In the genomic region with DNA sequence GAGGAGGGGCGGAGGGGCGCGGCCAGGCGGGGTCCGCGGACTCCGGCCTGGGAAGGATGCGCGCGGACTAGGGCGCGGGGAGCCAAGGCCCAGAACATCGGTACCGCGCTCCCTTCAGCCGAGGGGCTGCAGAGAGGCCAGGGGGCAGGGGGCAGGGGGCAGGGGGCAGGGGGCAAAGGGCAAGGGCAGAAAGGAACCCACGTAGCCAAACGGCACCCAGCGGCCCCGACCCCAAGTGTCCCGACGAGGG, we compare ENCODE assay signal across 8 cellular contexts. TPM values are rescaled to one million over a fixed set of nuclear protein-coding genes. Genes with fewer than 3 reads are reported as not detected.
DNase-seq lines count a peak whose midpoint lies in the region; ATAC-seq lines count a peak whose summit lies in the region.

No MANE protein-coding gene starts in this region.

- H3K27ac Mint-ChIP-seq in stimulated activated naive CD8-positive, alpha-beta T cell treated with anti-CD3 and anti-CD28 coated beads, Interleukin-15, Interleukin-2, amounts not matched to agents 100 ng/mL and 50 ng/mL, for 24 hours = no peak overlapping the region

- H3K9ac ChIP-seq in BLaER1 treated with 17β-estradiol and CSF1 and Interleukin-3, amounts not matched to agents 10 nM and 100 nM = peak overlapping the region; percentile 90 to 99 (median 94)
- peak overlapping the region; percentile 61 for H3K9ac ChIP-seq in iPS-18a (ENCODE audit: low read length)

- no peak for DNase-seq in DMS153 treated with DMSO at 0.1 percent for 48 hours (lab: John Stamatoyannopoulos, UW; ENCODE audit: unreplicated experiment)
- DNase-seq in NCI-H2196 (lab: John Stamatoyannopoulos, UW; ENCODE audit: unreplicated experiment) = no peak

- H3K4me3 ChIP-seq in BLaER1 treated with 17β-estradiol and CSF1 and Interleukin-3, amounts not matched to agents 10 nM and 100 nM = peak overlapping the region; percentile 62 to 87 (median 76)
- H3K4me3 ChIP-seq in iPS-18a (ENCODE audit: low read length) = peak overlapping the region; percentile 76

- H3K4me1 Mint-ChIP-seq in stimulated activated naive CD8-positive, alpha-beta T cell treated with anti-CD3 and anti-CD28 coated beads, Interleukin-15, Interleukin-2, amounts not matched to agents 100 ng/mL and 50 ng/mL, for 24 hours (ENCODE audit: low read depth) = peaks cover 21% of the 10 kb centered on the region

- H3K27ac ChIP-seq in BLaER1 treated with 17β-estradiol and CSF1 and Interleukin-3, amounts not matched to agents 10 nM and 100 nM = peak overlapping the region; percentile 91 to 99 (median 96)
- H3K27ac ChIP-seq in adipose tissue (ENCODE audit: low read depth, low read length) (peak overlapping the region; percentile 84), iPS-18a (ENCODE audit: low read length) (no peak overlapping the region)

- 0 to 1% (median 0%) methylated on average over 6 to 22 of the region's 22 CpGs for WGBS in adipose tissue, 3 donors

- peak overlapping the region; percentile 91 to 99 (median 98) for H3K4me2 ChIP-seq in BLaER1 treated with 17β-estradiol and CSF1 and Interleukin-3, amounts not matched to agents 10 nM and 100 nM

- H3K4me1 ChIP-seq in BLaER1 treated with 17β-estradiol and CSF1 and Interleukin-3, amounts not matched to agents 10 nM and 100 nM = peaks cover 41 to 54% (median 49%) of the 10 kb centered on the region in 10 experiments
- H3K4me1 ChIP-seq in iPS-18a (ENCODE audit: control insufficient read depth, low read depth, low read length) = peaks cover 15% of the 10 kb centered on the region

- H3K27me3 ChIP-seq in BLaER1 treated with 17β-estradiol and CSF1 and Interleukin-3, amounts not matched to agents 10 nM and 100 nM = no peaks in the 10 kb centered on the region
- H3K27me3 ChIP-seq in iPS-18a (ENCODE audit: control insufficient read depth, insufficient read depth, low read length) = peaks cover 34% of the 10 kb centered on the region

- ATAC-seq in GM19372 (IDR thresholded peaks at IDR 0.05; ENCODE audit: low read depth, unreplicated experiment) = peak; percentile 8
- peak; percentile 11 for ATAC-seq in HG03520 (IDR thresholded peaks at IDR 0.05; ENCODE audit: unreplicated experiment)

- no peaks in the 10 kb centered on the region for H3K27me3 Mint-ChIP-seq in stimulated activated naive CD8-positive, alpha-beta T cell treated with anti-CD3 and anti-CD28 coated beads, Interleukin-15, Interleukin-2, amounts not matched to agents 100 ng/mL and 50 ng/mL, for 24 hours

- peaks cover 0 to 63% (median 31%) of the 10 kb centered on the region in 11 experiments; a peak in 15 of 22 replicates for H4K20me1 ChIP-seq in BLaER1 treated with 17β-estradiol and CSF1 and Interleukin-3, amounts not matched to agents 10 nM and 100 nM

- H3K36me3 Mint-ChIP-seq in stimulated activated naive CD8-positive, alpha-beta T cell treated with anti-CD3 and anti-CD28 coated beads, Interleukin-15, Interleukin-2, amounts not matched to agents 100 ng/mL and 50 ng/mL, for 24 hours (ENCODE audit: low read depth) = no peaks in the 10 kb centered on the region

- H3K4me3 Mint-ChIP-seq in stimulated activated naive CD8-positive, alpha-beta T cell treated with anti-CD3 and anti-CD28 coated beads, Interleukin-15, Interleukin-2, amounts not matched to agents 100 ng/mL and 50 ng/mL, for 24 hours = peak overlapping the region; percentile 95

- H3K9me3 ChIP-seq in BLaER1 treated with 17β-estradiol and CSF1 and Interleukin-3, amounts not matched to agents 10 nM and 100 nM (replicated peaks in 1 of 11) = no peaks in the 10 kb centered on the region
- H3K9me3 ChIP-seq in iPS-18a (ENCODE audit: control insufficient read depth, low read depth, low read length) = no peaks in the 10 kb centered on the region

- peaks cover 0 to 26% (median 10%) of the 10 kb centered on the region in 11 experiments; a peak in 13 of 22 replicates for H3K36me3 ChIP-seq in BLaER1 treated with 17β-estradiol and CSF1 and Interleukin-3, amounts not matched to agents 10 nM and 100 nM
- no peaks in the 10 kb centered on the region for H3K36me3 ChIP-seq in iPS-18a (ENCODE audit: control insufficient read depth, low read depth, low read length)

- no peaks in the 10 kb centered on the region for H3K9me3 Mint-ChIP-seq in stimulated activated naive CD8-positive, alpha-beta T cell treated with anti-CD3 and anti-CD28 coated beads, Interleukin-15, Interleukin-2, amounts not matched to agents 100 ng/mL and 50 ng/mL, for 24 hours

RNA-seq across cellular contexts. Expression of gene NPHP4, which starts 0.5 kb away (rescaled TPM):
- 10 to 100 TPM in 1 of 3 donors, 1 to 10 TPM in 2; 5.0 to 14.3 (median 6.4) TPM for polyA plus RNA-seq in adipose tissue

RNA-seq across cellular contexts. Expression of gene KCNAB2, which starts 54.0 kb away (rescaled TPM):
- polyA plus RNA-seq in adipose tissue = 10 to 100 TPM in 1 of 3 donors, 1 to 10 TPM in 2; 3.0 to 11.4 (median 8.1) TPM
